In genomic region chr1:8409666-8410065, GRCh38 we compare ENCODE assay signal across 12 cellular contexts.
A peak's percentile ranks its signal among the peaks of the same experiment; 100 is the strongest.
DNase-seq lines count a peak whose midpoint lies in the region; ATAC-seq, FAIRE-seq and TF ChIP-seq lines count a peak whose summit lies in the region.
"Had no signal": no experiment of that assay in that cellular context is flagged by ENCODE, and none has a peak within 500 bp of the region (broad histone marks: within the 10 kb centered on the region; RNA-seq: fewer than 3 reads in every experiment).

No MANE protein-coding gene starts in this region.

- no peak for TF ChIP-seq POLR2A in lower leg skin (IDR thresholded peaks at IDR 0.05)

- dilution Hi-C loops in keratinocyte (cut with MboI; ENCODE audit: extremely low pct_ligation_motif_present, low sequenced_read_pairs), result no loop called here

- peaks cover 1% of the 10 kb centered on the region; the same call in 1 of the 2 replicates for H3K27me3 Mint-ChIP-seq in HFFc6 (ENCODE audit: insufficient read depth)
- H3K27me3 Mint-ChIP-seq in activated B cell treated with CpG ODN at 0.5 μM for 24 hours, result no peaks in the 10 kb centered on the region

- CTCF ChIA-PET in activated B cell treated with CpG ODN at 0.5 μM for 24 hours (lab: Charles Lee), result interaction anchor here (0.7 to 2.9 kb wide), 29 partner anchors 9 to 440 kb away, joined by 3 to 25 read pairs (median 5); no protein-coding TSS in a partner anchor
- CTCF ChIA-PET in GM10248 (lab: Yijun Ruan, JAX), result interaction anchor here (0.7 to 1.6 kb wide), 14 partner anchors 8 to 317 kb away, joined by 3 to 5 read pairs (median 4); no protein-coding TSS in a partner anchor

- no peak for FAIRE-seq in keratinocyte (lab: Jason Lieb, UNC)
- no peak for FAIRE-seq in small intestine (lab: Jason Lieb, UNC)

- peaks cover 31% of the 10 kb centered on the region for H3K79me2 ChIP-seq in keratinocyte (ENCODE audit: control insufficient read depth, insufficient read depth, low read length)

- H3K9me3 Mint-ChIP-seq in HFFc6, result no peaks in the 10 kb centered on the region
- H3K9me3 Mint-ChIP-seq in activated B cell treated with CpG ODN at 0.5 μM for 24 hours, result no peaks in the 10 kb centered on the region

- peak overlapping the region; percentile 88 for H3K27ac Mint-ChIP-seq in HFFc6
- peak overlapping the region; percentile 54 for H3K27ac Mint-ChIP-seq in activated B cell treated with CpG ODN at 0.5 μM for 24 hours

- H3K4me3 Mint-ChIP-seq in HFFc6 (0 out of 2 replicates have a peak overlapping the region, but pooled peaks have one; percentile 66), activated B cell treated with CpG ODN at 0.5 μM for 24 hours (no peak overlapping the region)

- peaks cover 28% of the 10 kb centered on the region for H3K4me1 ChIP-seq in keratinocyte (ENCODE audit: control insufficient read depth, extremely low read depth, insufficient read depth, low read length)
- peaks cover 18 to 46% of the 10 kb centered on the region in 2 donors for H3K4me1 ChIP-seq in small intestine (ENCODE audit: control insufficient read depth in 2 of 2, insufficient read depth in 1 of 2, low read depth in 1 of 2, low read length in 1 of 2)
- peaks cover 4% of the 10 kb centered on the region; the same call in 1 of the 2 replicates for H3K4me1 ChIP-seq in SJCRH30

- intact Hi-C loops in activated B cell treated with CpG ODN at 0.5 μM for 24 hours (cut with micrococcal nuclease), result loop anchor here (1.0 to 10.0 kb wide), 6 partner anchors 13 to 435 kb away; no protein-coding TSS in a partner anchor
- intact Hi-C loops in lower leg skin (cut with DNase I; ENCODE audit: low total_unique reads), result loop anchor here (10.0 kb wide), 1 partner anchor 155 kb away; no protein-coding TSS in a partner anchor

- ATAC-seq in activated B cell treated with CpG ODN at 0.5 μM for 24 hours (ENCODE audit: low read depth) (no peak), omental fat pad (ENCODE audit: low FRiP score) (no peak)

- no peak for DNase-seq in HFFc6
- no peak for DNase-seq in activated B cell treated with CpG ODN at 0.5 μM for 24 hours
- no peak for DNase-seq in keratinocyte (ENCODE audit: low read depth, low spot score)
- peak; percentile 54 for DNase-seq in small intestine
- DNase-seq in GM10248 (ENCODE audit: extremely low spot score), result no peak
- no peak for DNase-seq in SJCRH30
- no peak for DNase-seq in lower leg skin (ENCODE audit: low spot score in 2 of 2)
- DNase-seq in omental fat pad (ENCODE audit: low spot score), result no peak
- DNase-seq: activated naive CD4-positive, alpha-beta T cell; NCI-H1436 treated with DMSO at 0.1 percent for 48 hours; stimulated activated CD4-positive, alpha-beta T cell treated with anti-CD3 and anti-CD28 coated beads, Interleukin-15, amount 100 ng/mL, for 24 hours; stimulated activated naive CD8-positive, alpha-beta T cell treated with anti-CD3 and anti-CD28 coated beads, Interleukin-15, Interleukin-2, amounts not matched to agents 100 U/mL and 50 U/mL, for 24 hours had no signal

- H3K27me3 ChIP-seq in keratinocyte (ENCODE audit: control insufficient read depth, extremely low read depth, insufficient read depth, low read length), result no peaks in the 10 kb centered on the region
- no peaks in the 10 kb centered on the region for H3K27me3 ChIP-seq in small intestine (ENCODE audit: control insufficient read depth in 2 of 2, insufficient read depth in 2 of 2, low read length in 2 of 2)
- H3K27me3 ChIP-seq in SJCRH30, result no peaks in the 10 kb centered on the region

- no peak overlapping the region for H3K9ac ChIP-seq in keratinocyte (ENCODE audit: control insufficient read depth, extremely low read depth, insufficient read depth, low read length)

- 23 to 63% (median 43%) methylated on average over 4 of the region's 4 CpGs for whole genome bisulfite sequencing in small intestine, 3 donors
- WGBS in lower leg skin, 2 donors, result 60 to 69% methylated on average over 4 of the region's 4 CpGs

- H3K9me3 ChIP-seq in keratinocyte (ENCODE audit: control insufficient read depth, low read depth, low read length), result no peaks in the 10 kb centered on the region
- H3K9me3 ChIP-seq in small intestine (ENCODE audit: control insufficient read depth, low read depth), result no peaks in the 10 kb centered on the region
- no peaks in the 10 kb centered on the region for H3K9me3 ChIP-seq in SJCRH30 (replicated peaks)

- POLR2A ChIA-PET in activated B cell treated with CpG ODN at 0.5 μM for 24 hours (lab: Charles Lee) (interaction anchor here (0.7 to 2.3 kb wide), 5 partner anchors 14 to 467 kb away, joined by 3 to 12 read pairs (median 3); no protein-coding TSS in a partner anchor), GM10248 (lab: Yijun Ruan, JAX) (no interaction called here)

- peaks cover 2% of the 10 kb centered on the region for H3K9me1 ChIP-seq in keratinocyte (ENCODE audit: control insufficient read depth, extremely low read depth, insufficient read depth, low read length)

- H3K4me2 ChIP-seq in keratinocyte (ENCODE audit: control insufficient read depth, extremely low read depth, insufficient read depth, low read depth, low read length), result peak overlapping the region; percentile 57

- H3K36me3 Mint-ChIP-seq in HFFc6 (ENCODE audit: low read depth), result peaks cover 28% of the 10 kb centered on the region
- peaks cover 69% of the 10 kb centered on the region for H3K36me3 Mint-ChIP-seq in activated B cell treated with CpG ODN at 0.5 μM for 24 hours (ENCODE audit: low read depth)

- peaks cover 72% of the 10 kb centered on the region for H3K4me1 Mint-ChIP-seq in HFFc6 (ENCODE audit: low read depth)
- H3K4me1 Mint-ChIP-seq in activated B cell treated with CpG ODN at 0.5 μM for 24 hours, result peaks cover 41% of the 10 kb centered on the region

- H3K36me3 ChIP-seq in keratinocyte (ENCODE audit: control insufficient read depth in 2 of 2, extremely low read depth in 1 of 2, insufficient read depth in 2 of 2, low read length in 2 of 2), result peaks cover 2 to 17% of the 10 kb centered on the region in 2 experiments
- peaks cover 0 to 4% of the 10 kb centered on the region in 2 donors for H3K36me3 ChIP-seq in small intestine (ENCODE audit: control insufficient read depth in 2 of 2, insufficient read depth in 2 of 2, low read length in 2 of 2)
- peaks cover 49% of the 10 kb centered on the region for H3K36me3 ChIP-seq in SJCRH30

- H3K27ac ChIP-seq in keratinocyte (ENCODE audit: control insufficient read depth, insufficient read depth, low read length) (no peak overlapping the region), small intestine (ENCODE audit: low read depth in 1 of 2, low read length in 1 of 2) (peak overlapping the region; percentile 69 to 96), SJCRH30 (no peak overlapping the region)

- TF ChIP-seq CTCF in HFFc6 (IDR thresholded peaks at IDR 0.05) (no peak), activated B cell treated with CpG ODN at 0.5 μM for 24 hours (IDR thresholded peaks at IDR 0.05) (no peak), keratinocyte (optimal IDR thresholded peaks at IDR 0.05 in 1 of 3, IDR thresholded peaks at IDR 0.05 in 1 of 3, conservative IDR thresholded peaks at IDR 0.05 in 1 of 3; ENCODE audit: extremely low read depth in 1 of 3, insufficient read depth in 2 of 3, low read length in 3 of 3) (no peak), GM10248 (IDR thresholded peaks at IDR 0.05; ENCODE audit: control extremely low read depth, extremely low read depth, low read depth, missing control alignments) (no peak), lower leg skin (IDR thresholded peaks at IDR 0.05) (no peak), omental fat pad (IDR thresholded peaks at IDR 0.05) (no peak)

- peaks cover 4% of the 10 kb centered on the region for H4K20me1 ChIP-seq in keratinocyte (ENCODE audit: control insufficient read depth, extremely low read depth, insufficient read depth, low read length)

- no peak overlapping the region for H2AFZ ChIP-seq in keratinocyte (ENCODE audit: control insufficient read depth, low read length)

- H3K4me3 ChIP-seq in keratinocyte (ENCODE audit: control insufficient read depth in 2 of 3, extremely low read depth in 1 of 3, insufficient read depth in 2 of 3, low read depth in 1 of 3, low read length in 3 of 3), result no peak overlapping the region
- H3K4me3 ChIP-seq in small intestine (ENCODE audit: low read depth in 1 of 2, low read length in 2 of 2), result no peak overlapping the region
- H3K4me3 ChIP-seq in SJCRH30, result no peak overlapping the region
- no peak overlapping the region for H3K4me3 ChIP-seq in lower leg skin (ENCODE audit: low read depth, poor library complexity, severe bottlenecking)

Comparison
In these comparisons a context has a peak if more than half of its experiments do, and no peak if none do; other contexts are left out.
1. H3K27ac ChIP-seq: peak in small intestine (2 of 2); none in keratinocyte (single experiment) and SJCRH30 (single experiment).